In the genomic region with DNA sequence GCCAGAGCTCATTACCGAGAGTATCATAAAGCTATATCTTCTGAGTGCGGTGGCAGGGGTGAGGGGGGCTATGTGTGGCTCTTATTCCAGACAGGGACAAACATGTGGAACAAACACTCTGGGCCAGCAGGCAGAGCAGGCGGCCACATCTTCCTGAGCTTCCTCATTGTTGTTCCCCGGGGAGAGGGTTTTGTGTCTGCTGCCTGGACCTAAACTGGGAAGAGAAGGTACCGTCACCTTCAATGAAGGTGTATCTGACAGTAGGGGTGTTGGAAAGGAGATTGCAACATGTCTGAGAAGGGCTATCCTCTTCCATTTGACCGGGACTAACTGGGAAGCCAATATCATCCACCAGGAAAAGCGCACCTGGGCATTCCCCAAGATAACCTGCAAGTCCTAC, we compare ENCODE assay signal across 9 cellular contexts. TPM values are rescaled to one million over a fixed set of nuclear protein-coding genes. Genes with fewer than 3 reads are reported as not detected.
"Had no signal": no experiment of that assay in that cellular context is flagged by ENCODE, and none has a peak within 500 bp of the region (broad histone marks: within the 10 kb centered on the region; RNA-seq: fewer than 3 reads in every experiment).

No MANE protein-coding gene starts in this region.

- H3K9me3 ChIP-seq: HAP-1 had no signal

- FAIRE-seq: HTR-8/SVneo, K562 had no signal

- H3K36me3 ChIP-seq: HAP-1 had no signal

- H2AFZ ChIP-seq: GM23248 had no signal

- DNase-seq: GM23248, H7, HFFc6, IMR-90, KG1 had no signal

- H3K4me3 ChIP-seq: GM23248, HAP-1, K562 had no signal

- H3K4me3 Mint-ChIP-seq: HFFc6 had no signal

- H3K27ac Mint-ChIP-seq: HFFc6 had no signal

- H3K27ac ChIP-seq: GM23248 had no signal

- H3K9ac ChIP-seq: GM23248 had no signal

RNA-seq across cellular contexts. Expression of gene TFAP2D, which starts 1.6 kb away (rescaled TPM):
- total RNA-seq: GM23248, H7, HFFc6, HT-29, IMR-90, K562 had no signal
- polyA plus RNA-seq: GM23248, IMR-90, K562 had no signal
